ENCODE assay signal across 1 cellular context in genomic region chr6:36442671-36443497, GRCh38.
TF ChIP-seq lines count a peak whose summit lies in the region.

Gene KCTD20, plus strand, starts transcription at chr6:36443000. Its CDS starts 27,098 bp downstream, at chr6:36470098.
Gene PXT1, minus strand, starts transcription at chr6:36442854. Its CDS starts 16,772 bp downstream, at chr6:36426082.

TF ChIP-seq in HepG2, 621 proteins besides CTCF, POLR2A, EP300 and RAD21 (continued from another document and continues in another):
- TF ChIP-seq ZHX2 (IDR thresholded peaks at IDR 0.05; ENCODE audit: low read depth): no peak
- TF ChIP-seq ZHX2 (CRISPR knock-in tag; IDR thresholded peaks at IDR 0.05; ENCODE audit: borderline replicate concordance): peak; percentile 25; the same call in 1 of the 2 replicates
- TF ChIP-seq MZF1 (CRISPR knock-in tag; IDR thresholded peaks at IDR 0.05; ENCODE audit: borderline replicate concordance): no peak
- TF ChIP-seq AFF4 (CRISPR knock-in tag; IDR thresholded peaks at IDR 0.05): peak; percentile 79
- no peak; the same call in 1 of the 2 replicates for TF ChIP-seq ZNF468 (CRISPR knock-in tag; IDR thresholded peaks at IDR 0.05)
- TF ChIP-seq ETV5 (CRISPR knock-in tag; IDR thresholded peaks at IDR 0.05; ENCODE audit: borderline replicate concordance): peak; percentile 73
- TF ChIP-seq ZNF232 (CRISPR knock-in tag; IDR thresholded peaks at IDR 0.05; ENCODE audit: borderline replicate concordance): peak; percentile 61; the same call in 1 of the 2 replicates
- TF ChIP-seq RXRB (CRISPR knock-in tag; IDR thresholded peaks at IDR 0.05; ENCODE audit: borderline replicate concordance): peak; percentile 73
- TF ChIP-seq NR2F1 (CRISPR knock-in tag; IDR thresholded peaks at IDR 0.05): 0 out of 4 replicates have a peak, but pooled peaks of 1 of the 2 experiments have one; percentile 19
- no peak for TF ChIP-seq ZNF17 (CRISPR knock-in tag; IDR thresholded peaks at IDR 0.05)
- TF ChIP-seq REPIN1 (CRISPR knock-in tag; IDR thresholded peaks at IDR 0.05; ENCODE audit: borderline replicate concordance, low read depth): peak; percentile 48; the same call in 1 of the 2 replicates
- no peak for TF ChIP-seq ZNF740 (CRISPR knock-in tag; IDR thresholded peaks at IDR 0.05)
- TF ChIP-seq ZBTB44 (CRISPR knock-in tag; IDR thresholded peaks at IDR 0.05): no peak
- TF ChIP-seq ZNF784 (CRISPR knock-in tag; IDR thresholded peaks at IDR 0.05; ENCODE audit: borderline replicate concordance): no peak; the same call in none of the 2 replicates
- TF ChIP-seq ARID4A (CRISPR knock-in tag; IDR thresholded peaks at IDR 0.05; ENCODE audit: borderline replicate concordance): peak; percentile 81; the same call in 1 of the 2 replicates
- peak; percentile 100 for TF ChIP-seq MYNN (CRISPR knock-in tag; IDR thresholded peaks at IDR 0.05; ENCODE audit: low read depth)
- TF ChIP-seq ZFX (CRISPR knock-in tag; IDR thresholded peaks at IDR 0.05; ENCODE audit: low read depth): peak; percentile 95
- no peak for TF ChIP-seq HNRNPH1 (optimal IDR thresholded peaks at IDR 0.05; ENCODE audit: low read depth, low read length)
- TF ChIP-seq ELF4 (CRISPR knock-in tag; IDR thresholded peaks at IDR 0.05; ENCODE audit: borderline replicate concordance): peak; percentile 15; the same call in 1 of the 2 replicates
- no peak for TF ChIP-seq HNF4G (IDR thresholded peaks at IDR 0.05; ENCODE audit: borderline replicate concordance, low read depth, low read length)
- TF ChIP-seq HNF4G (CRISPR knock-in tag; IDR thresholded peaks at IDR 0.05; ENCODE audit: borderline replicate concordance, low read depth): no peak; the same call in 1 of the 2 replicates
- TF ChIP-seq BCL3 (CRISPR knock-in tag; IDR thresholded peaks at IDR 0.05): peak; percentile 86
- peak; percentile 96; the same call in 1 of the 2 replicates for TF ChIP-seq FUBP1 (CRISPR knock-in tag; IDR thresholded peaks at IDR 0.05; ENCODE audit: borderline replicate concordance)
- TF ChIP-seq ZBTB49 (CRISPR knock-in tag; IDR thresholded peaks at IDR 0.05; ENCODE audit: borderline replicate concordance): no peak
- peak; percentile 80 for TF ChIP-seq RXRA (CRISPR knock-in tag; IDR thresholded peaks at IDR 0.05)
- peak; percentile 7; the same call in 1 of the 2 replicates for TF ChIP-seq ATF2 (CRISPR knock-in tag; IDR thresholded peaks at IDR 0.05)
